ENCODE assay signal across 26 cellular contexts in the genomic region with DNA sequence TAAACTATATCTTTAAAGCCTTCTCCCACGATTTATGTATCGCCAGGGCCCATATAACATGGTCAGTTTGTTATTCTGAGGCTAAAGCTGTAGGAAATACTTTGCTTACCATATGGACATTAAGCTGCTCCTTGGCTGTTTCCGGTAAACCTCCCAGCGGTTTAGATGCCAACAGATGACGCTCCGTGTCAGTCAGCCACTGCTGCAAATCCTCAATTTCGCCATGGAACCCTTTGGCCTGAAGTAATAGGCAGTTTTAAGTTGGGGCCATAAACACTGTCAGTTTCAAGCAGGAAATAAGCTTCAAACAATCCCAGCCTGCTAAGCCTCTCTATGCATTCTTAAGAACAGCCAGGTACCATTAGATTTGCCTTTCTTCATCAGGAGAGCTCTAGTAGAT.
A peak's percentile ranks its signal among the peaks of the same experiment; 100 is the strongest.
DNase-seq lines count a peak whose midpoint lies in the region; TF ChIP-seq lines count a peak whose summit lies in the region.
"Had no signal": no experiment of that assay in that cellular context is flagged by ENCODE, and none has a peak within 500 bp of the region (broad histone marks: within the 10 kb centered on the region; RNA-seq: fewer than 3 reads in every experiment).

No MANE protein-coding gene starts in this region.

- no peaks in the 10 kb centered on the region for H3K9me3 ChIP-seq in WERI-Rb-1 (ENCODE audit: severe bottlenecking)
- H3K9me3 ChIP-seq in uterus: no peaks in the 10 kb centered on the region
- no peaks in the 10 kb centered on the region for H3K9me3 ChIP-seq in H9 (ENCODE audit: control insufficient read depth, low read depth, low read length)

- H3K9me3 Mint-ChIP-seq in nephron progenitor cell (no peaks in the 10 kb centered on the region), H9 (no peaks in the 10 kb centered on the region)
- H3K9me3 Mint-ChIP-seq: IgD-negative memory B cell had no signal

- no peak overlapping the region for H4K8ac ChIP-seq in H9 (replicated peaks; ENCODE audit: insufficient read length, low read depth, low read length)

- H3K14ac ChIP-seq in H9 (ENCODE audit: insufficient read depth, low read length): no peak overlapping the region

- no peak overlapping the region for H3K23ac ChIP-seq in H9 (ENCODE audit: insufficient read length, low read depth, low read length)

- H3K27ac ChIP-seq in WERI-Rb-1: peak overlapping the region; percentile 52
- H3K27ac ChIP-seq in uterus: peak overlapping the region; percentile 79 to 100
- no peak overlapping the region for H3K27ac ChIP-seq in H9 (ENCODE audit: insufficient read length, low read depth, low read length)
- H3K27ac ChIP-seq: BLaER1 treated with 17β-estradiol and CSF1 and Interleukin-3, amounts not matched to agents 10 nM and 100 nM; SK-N-MC had no signal

- H2BK120ac ChIP-seq in H9 (ENCODE audit: low read depth, low read length, poor library complexity, severe bottlenecking): no peak overlapping the region

- no peak overlapping the region for H4K91ac ChIP-seq in H9 (ENCODE audit: insufficient read length, low read depth, low read length)

- no peak overlapping the region for H2BK12ac ChIP-seq in H9 (ENCODE audit: insufficient read length, low read depth, low read length)

- no peak overlapping the region for H3T11ph ChIP-seq in H9 (ENCODE audit: low read length)

- H2AFZ ChIP-seq in H9 (ENCODE audit: low read length): no peak overlapping the region

- H2BK15ac ChIP-seq in H9 (ENCODE audit: low read depth, low read length): no peak overlapping the region

- H2BK20ac ChIP-seq in H9 (ENCODE audit: low read depth, low read length, poor library complexity, severe bottlenecking): no peak overlapping the region

- no peaks in the 10 kb centered on the region for H3K79me2 ChIP-seq in H9 (ENCODE audit: insufficient read depth, low read length)

- H3K27me3 Mint-ChIP-seq in nephron progenitor cell (ENCODE audit: low read depth, poor library complexity) (no peaks in the 10 kb centered on the region), H9 (ENCODE audit: low read depth) (no peaks in the 10 kb centered on the region)
- H3K27me3 Mint-ChIP-seq: CD4-positive, alpha-beta memory T cell; IgD-negative memory B cell had no signal

- no peak overlapping the region for H2BK5ac ChIP-seq in H9 (ENCODE audit: insufficient read length, low read length)

- TF ChIP-seq CTCF in WERI-Rb-1 (IDR thresholded peaks at IDR 0.05; ENCODE audit: low read depth, low read length) (no peak), fibroblast of villous mesenchyme (IDR thresholded peaks at IDR 0.05; ENCODE audit: insufficient read depth, low read depth, low read length) (no peak), nephron progenitor cell (IDR thresholded peaks at IDR 0.05) (no peak), uterus (IDR thresholded peaks at IDR 0.05) (no peak), H9 (conservative IDR thresholded peaks at IDR 0.05) (no peak)

- H3K18ac ChIP-seq in H9 (ENCODE audit: insufficient read length, low read depth, low read length): no peak overlapping the region

- H3K27me3 ChIP-seq in WERI-Rb-1 (ENCODE audit: insufficient read depth, low read depth, severe bottlenecking): no peaks in the 10 kb centered on the region
- H3K27me3 ChIP-seq in uterus: no peaks in the 10 kb centered on the region
- no peaks in the 10 kb centered on the region for H3K27me3 ChIP-seq in H9 (ENCODE audit: insufficient read depth, low read length)
- H3K27me3 ChIP-seq: BLaER1 treated with 17β-estradiol and CSF1 and Interleukin-3, amounts not matched to agents 10 nM and 100 nM had no signal

- H3K4me1 Mint-ChIP-seq in nephron progenitor cell (peaks cover 3% of the 10 kb centered on the region), H9 (no peaks in the 10 kb centered on the region)
- H3K4me1 Mint-ChIP-seq: CD4-positive, alpha-beta memory T cell; IgD-negative memory B cell had no signal

- H3K27ac Mint-ChIP-seq in nephron progenitor cell: peak overlapping the region; percentile 15
- no peak overlapping the region for H3K27ac Mint-ChIP-seq in H9
- H3K27ac Mint-ChIP-seq: CD4-positive, alpha-beta memory T cell; IgD-negative memory B cell had no signal

- H3K36me3 ChIP-seq in WERI-Rb-1 (peaks cover 38% of the 10 kb centered on the region), uterus (no peaks in the 10 kb centered on the region)

- H4K5ac ChIP-seq in H9 (ENCODE audit: insufficient read length, low read depth, low read length): no peak overlapping the region

- no peak overlapping the region for H3K4me2 ChIP-seq in H9 (ENCODE audit: insufficient read depth, insufficient read length, low read length)
- H3K4me2 ChIP-seq: BLaER1 treated with 17β-estradiol and CSF1 and Interleukin-3, amounts not matched to agents 10 nM and 100 nM had no signal

- H3K9ac ChIP-seq in H9 (ENCODE audit: extremely low read depth, insufficient read length, low read length): no peak overlapping the region
- H3K9ac ChIP-seq: BLaER1 treated with 17β-estradiol and CSF1 and Interleukin-3, amounts not matched to agents 10 nM and 100 nM had no signal

- peaks cover 40% of the 10 kb centered on the region for H3K36me3 Mint-ChIP-seq in nephron progenitor cell (ENCODE audit: low read depth)
- peaks cover 14 to 48% (median 30%) of the 10 kb centered on the region in 3 experiments; a peak in 6 of 7 replicates for H3K36me3 Mint-ChIP-seq in H9 (ENCODE audit: insufficient read depth in 1 of 3, low read depth in 3 of 3)
- H3K36me3 Mint-ChIP-seq: CD4-positive, alpha-beta memory T cell had no signal

- H3K56ac ChIP-seq in H9 (ENCODE audit: insufficient read length, low read depth, low read length): no peak overlapping the region

- peak; percentile 94 for DNase-seq in WERI-Rb-1
- DNase-seq in fibroblast of villous mesenchyme (ENCODE audit: low read depth): peak; percentile 55
- no peak for DNase-seq in nephron progenitor cell
- peak; percentile 56 to 70 for DNase-seq in uterus
- DNase-seq in H9: no peak
- no peak for DNase-seq in KG1 (lab: John Stamatoyannopoulos, UW)
- no peak for DNase-seq in NCI-H446 (lab: John Stamatoyannopoulos, UW)
- DNase-seq: AML-193; CD4-positive, alpha-beta memory T cell; COR-L47; DMS 273 treated with DMSO at 0.1 percent for 48 hours; DMS79; EL; GDM1; GOT3; HCEC 1CT; NCI-H1048; NCI-H1694; NCI-H2029 treated with DMSO at 0.1 percent for 48 hours; NCI-H2227 treated with DMSO at 0.1 percent for 48 hours; NCI-H510A; SIG-M5 had no signal

- H3K4me3 Mint-ChIP-seq in nephron progenitor cell (no peak overlapping the region), H9 (no peak overlapping the region)
- H3K4me3 Mint-ChIP-seq: IgD-negative memory B cell had no signal

- no peaks in the 10 kb centered on the region for H4K20me1 ChIP-seq in H9 (ENCODE audit: control insufficient read depth, insufficient read depth, insufficient read length)
- H4K20me1 ChIP-seq: BLaER1 treated with 17β-estradiol and CSF1 and Interleukin-3, amounts not matched to agents 10 nM and 100 nM had no signal

- no peak overlapping the region for H3K4ac ChIP-seq in H9 (ENCODE audit: low read depth, low read length)

- H2AK5ac ChIP-seq in H9 (ENCODE audit: insufficient read length, low read length): no peak overlapping the region

- H3K4me1 ChIP-seq in uterus (peaks cover 0 to 17% of the 10 kb centered on the region in 2 donors), H9 (ENCODE audit: insufficient read depth, low read length) (no peaks in the 10 kb centered on the region)
- H3K4me1 ChIP-seq: BLaER1 treated with 17β-estradiol and CSF1 and Interleukin-3, amounts not matched to agents 10 nM and 100 nM had no signal

- no CpG with 5 or more reads among the region's 7 CpGs for WGBS in H9 (ENCODE audit: extremely low coverage, insufficient read length, low lambda C conversion rate)

- no peak overlapping the region for H3K4me3 ChIP-seq in WERI-Rb-1 (ENCODE audit: low read depth, low read length)
- H3K4me3 ChIP-seq in fibroblast of villous mesenchyme (ENCODE audit: low read depth, low read length): no peak overlapping the region
- H3K4me3 ChIP-seq in uterus: no peak overlapping the region
- H3K4me3 ChIP-seq: BLaER1 treated with 17β-estradiol and CSF1 and Interleukin-3, amounts not matched to agents 10 nM and 100 nM; GM12878; SK-N-MC had no signal

- H3K23me2 ChIP-seq in H9 (ENCODE audit: insufficient read length, low read depth, low read length, poor library complexity, severe bottlenecking): no peaks in the 10 kb centered on the region

- no peak for TF ChIP-seq POLR2A in uterus (IDR thresholded peaks at IDR 0.05)

- intact Hi-C loops in uterus (cut with DNase I; ENCODE audit: low total_unique reads): no loop called here

- H3K79me1 ChIP-seq in H9 (ENCODE audit: insufficient read depth, low read depth, low read length, poor library complexity, severe bottlenecking): no peaks in the 10 kb centered on the region

Comparison
In these comparisons a context has a peak if more than half of its experiments do, and no peak if none do; other contexts are left out.
1. DNase-seq: peak in WERI-Rb-1 (single experiment), fibroblast of villous mesenchyme (single experiment) and uterus (2 of 2); none in nephron progenitor cell (single experiment), H9 (single experiment), KG1 (single experiment) and NCI-H446 (0 of 2).